ENCODE assay signal across 1 cellular context in genomic region chr17:77279448-77280303, GRCh38.
A peak's percentile ranks its signal among the peaks of the same experiment; 100 is the strongest.
TF ChIP-seq lines count a peak whose summit lies in the region.

No MANE protein-coding gene starts in this region.

TF ChIP-seq in HepG2, 621 proteins besides CTCF, POLR2A, EP300 and RAD21 (continued from another document and continues in another):
- TF ChIP-seq TFAP4 (IDR thresholded peaks at IDR 0.05; ENCODE audit: borderline replicate concordance, low read depth), result peak; percentile 59
- TF ChIP-seq REL (CRISPR knock-in tag; conservative IDR thresholded peaks at IDR 0.05), result no peak
- TF ChIP-seq IKZF4 (CRISPR knock-in tag; IDR thresholded peaks at IDR 0.05; ENCODE audit: borderline replicate concordance, low read depth, not compliant biosample characterization), result peak; percentile 56
- TF ChIP-seq MYNN (CRISPR knock-in tag; IDR thresholded peaks at IDR 0.05; ENCODE audit: low read depth), result no peak; the same call in 1 of the 2 replicates
- TF ChIP-seq ZNF720 (CRISPR knock-in tag; IDR thresholded peaks at IDR 0.05), result no peak
- TF ChIP-seq PATZ1 (CRISPR knock-in tag; IDR thresholded peaks at IDR 0.05), result peak; percentile 88
- 0 out of 2 replicates have a peak, but pooled peaks have one; percentile 16 for TF ChIP-seq ZSCAN12 (CRISPR knock-in tag; IDR thresholded peaks at IDR 0.05)
- TF ChIP-seq ZNF280D (CRISPR knock-in tag; IDR thresholded peaks at IDR 0.05), result peak; percentile 76; the same call in 1 of the 2 replicates
- no peak for TF ChIP-seq ZNF879 (CRISPR knock-in tag; IDR thresholded peaks at IDR 0.05)
- TF ChIP-seq ZNF143 (CRISPR knock-in tag; IDR thresholded peaks at IDR 0.05), result peak; percentile 21; the same call in 1 of the 2 replicates
- peak; percentile 52 for TF ChIP-seq SOX5 (CRISPR knock-in tag; IDR thresholded peaks at IDR 0.05; ENCODE audit: borderline replicate concordance)
- TF ChIP-seq ZBTB10 (CRISPR knock-in tag; IDR thresholded peaks at IDR 0.05; ENCODE audit: borderline replicate concordance), result 0 out of 2 replicates have a peak, but pooled peaks have one; percentile 33
- no peak for TF ChIP-seq CEBPZ (IDR thresholded peaks at IDR 0.05; ENCODE audit: low read length)
- peak; percentile 53 for TF ChIP-seq YY1 (IDR thresholded peaks at IDR 0.05; ENCODE audit: insufficient read depth, insufficient replicate concordance, low read depth, low read length)
- TF ChIP-seq NCOA1 (CRISPR knock-in tag; IDR thresholded peaks at IDR 0.05), result peak; percentile 39; the same call in 1 of the 2 replicates
- TF ChIP-seq ZNF234 (CRISPR knock-in tag; conservative IDR thresholded peaks at IDR 0.05), result no peak
- TF ChIP-seq ZBTB2 (CRISPR knock-in tag; IDR thresholded peaks at IDR 0.05; ENCODE audit: low read depth), result no peak
- peak; percentile 49; the same call in 1 of the 2 replicates for TF ChIP-seq GFI1 (CRISPR knock-in tag; IDR thresholded peaks at IDR 0.05; ENCODE audit: borderline replicate concordance)
- TF ChIP-seq MTA3 (CRISPR knock-in tag; IDR thresholded peaks at IDR 0.05), result no peak
- peak; percentile 52; the same call in 1 of the 2 replicates for TF ChIP-seq CEBPB (IDR thresholded peaks at IDR 0.05; ENCODE audit: borderline replicate concordance, low read depth, low read length)
- no peak; the same call in 1 of the 2 replicates for TF ChIP-seq ZBTB7A (CRISPR knock-in tag; IDR thresholded peaks at IDR 0.05)
- TF ChIP-seq ZNF264 (CRISPR knock-in tag; IDR thresholded peaks at IDR 0.05), result 0 out of 2 replicates have a peak, but pooled peaks have one; percentile 63
- no peak for TF ChIP-seq ETS1 (CRISPR knock-in tag; IDR thresholded peaks at IDR 0.05)
- TF ChIP-seq ZFP36 (IDR thresholded peaks at IDR 0.05; ENCODE audit: borderline replicate concordance, low read depth, low read length, partially characterized antibody), result no peak
- no peak for TF ChIP-seq ZEB1 (IDR thresholded peaks at IDR 0.05; ENCODE audit: insufficient replicate concordance, low read depth)
- TF ChIP-seq ATF3 (CRISPR knock-in tag; IDR thresholded peaks at IDR 0.05), result peak; percentile 11; the same call in 1 of the 2 replicates
- no peak for TF ChIP-seq DZIP1 (CRISPR knock-in tag; IDR thresholded peaks at IDR 0.05)
- TF ChIP-seq SP2 (CRISPR knock-in tag; IDR thresholded peaks at IDR 0.05), result peak; percentile 44
- no peak; the same call in 1 of the 2 replicates for TF ChIP-seq ZNF564 (CRISPR knock-in tag; IDR thresholded peaks at IDR 0.05)
- no peak for TF ChIP-seq ZNF205 (CRISPR knock-in tag; IDR thresholded peaks at IDR 0.05)
- no peak for TF ChIP-seq FOXA1 (IDR thresholded peaks at IDR 0.05)
- 0 out of 2 replicates have a peak, but pooled peaks have one; percentile 51 for TF ChIP-seq FOXA1 (CRISPR knock-in tag; IDR thresholded peaks at IDR 0.05)
- TF ChIP-seq ZNF546 (CRISPR knock-in tag; conservative IDR thresholded peaks at IDR 0.05), result peak; percentile 28; the same call in 1 of the 2 replicates
- TF ChIP-seq ARHGAP35 (CRISPR knock-in tag; IDR thresholded peaks at IDR 0.05; ENCODE audit: borderline replicate concordance), result peak; percentile 28; the same call in 1 of the 2 replicates
- TF ChIP-seq CSRNP1 (CRISPR knock-in tag; IDR thresholded peaks at IDR 0.05), result peak; percentile 69
- 0 out of 2 replicates have a peak, but pooled peaks have one; percentile 49 for TF ChIP-seq CHD2 (IDR thresholded peaks at IDR 0.05; ENCODE audit: low read depth, low read length)
